In genomic region chr1:212254853-212255363, GRCh38 we compare ENCODE assay signal across 1 cellular context.
TF ChIP-seq lines count a peak whose summit lies in the region.

No MANE protein-coding gene starts in this region.

TF ChIP-seq in HepG2, 621 proteins besides CTCF, POLR2A, EP300 and RAD21 (continued from another document and continues in another):
- TF ChIP-seq PBX2 (CRISPR knock-in tag; IDR thresholded peaks at IDR 0.05) (0 out of 2 replicates have a peak, but pooled peaks have one; percentile 30), MYC (CRISPR knock-in tag; IDR thresholded peaks at IDR 0.05; ENCODE audit: borderline replicate concordance) (peak; percentile 35; the same call in 1 of the 2 replicates), ZFY (CRISPR knock-in tag; IDR thresholded peaks at IDR 0.05) (no peak), MXI1 (IDR thresholded peaks at IDR 0.05; ENCODE audit: borderline replicate concordance, low read depth, low read length) (peak; percentile 32; the same call in 1 of the 3 replicates), ZNF567 (CRISPR knock-in tag; IDR thresholded peaks at IDR 0.05; ENCODE audit: borderline replicate concordance) (no peak), KDM2A (CRISPR knock-in tag; IDR thresholded peaks at IDR 0.05; ENCODE audit: borderline replicate concordance, low read depth) (0 out of 2 replicates have a peak, but pooled peaks have one; percentile 47), TMF1 (CRISPR knock-in tag; IDR thresholded peaks at IDR 0.05; ENCODE audit: low read depth) (no peak), TFAP4 (IDR thresholded peaks at IDR 0.05; ENCODE audit: borderline replicate concordance, low read depth) (peak; percentile 73; the same call in 1 of the 2 replicates), ZSCAN9 (CRISPR knock-in tag; IDR thresholded peaks at IDR 0.05; ENCODE audit: borderline replicate concordance) (0 out of 2 replicates have a peak, but pooled peaks have one; percentile 34), HNF4G (IDR thresholded peaks at IDR 0.05; ENCODE audit: borderline replicate concordance, low read depth, low read length) (peak; percentile 90), HNF4G (CRISPR knock-in tag; IDR thresholded peaks at IDR 0.05; ENCODE audit: borderline replicate concordance, low read depth) (peak; percentile 92), MEIS2 (CRISPR knock-in tag; IDR thresholded peaks at IDR 0.05) (peak; percentile 76), ZNF556 (CRISPR knock-in tag; IDR thresholded peaks at IDR 0.05; ENCODE audit: borderline replicate concordance) (no peak), ZNF468 (CRISPR knock-in tag; IDR thresholded peaks at IDR 0.05) (no peak), SKIL (CRISPR knock-in tag; IDR thresholded peaks at IDR 0.05; ENCODE audit: borderline replicate concordance) (peak; percentile 68; the same call in 1 of the 2 replicates), ZNF503 (CRISPR knock-in tag; IDR thresholded peaks at IDR 0.05) (peak; percentile 33; the same call in 1 of the 2 replicates), ZNF781 (CRISPR knock-in tag; IDR thresholded peaks at IDR 0.05; ENCODE audit: borderline replicate concordance, not compliant biosample characterization) (peak; percentile 26), ZNF280D (CRISPR knock-in tag; IDR thresholded peaks at IDR 0.05) (0 out of 2 replicates have a peak, but pooled peaks have one; percentile 20), RFXANK (CRISPR knock-in tag; IDR thresholded peaks at IDR 0.05) (no peak), ZMAT5 (CRISPR knock-in tag; IDR thresholded peaks at IDR 0.05; ENCODE audit: borderline replicate concordance, low read depth) (no peak), SAP130 (CRISPR knock-in tag; IDR thresholded peaks at IDR 0.05; ENCODE audit: low read depth) (peak; percentile 62; the same call in 1 of the 2 replicates), KMT2A (CRISPR knock-in tag; IDR thresholded peaks at IDR 0.05) (no peak), XBP1 (CRISPR knock-in tag; IDR thresholded peaks at IDR 0.05) (no peak), ZNF496 (CRISPR knock-in tag; IDR thresholded peaks at IDR 0.05; ENCODE audit: insufficient replicate concordance) (no peak), ATF7 (IDR thresholded peaks at IDR 0.05) (peak; percentile 85), ATF7 (CRISPR knock-in tag; IDR thresholded peaks at IDR 0.05) (peak; percentile 82), ZMYM3 (CRISPR knock-in tag; IDR thresholded peaks at IDR 0.05) (peak; percentile 70), MAFF (IDR thresholded peaks at IDR 0.05; ENCODE audit: low read depth, low read length) (peak; percentile 39), JUN (CRISPR knock-in tag; IDR thresholded peaks at IDR 0.05) (peak; percentile 68; the same call in 1 of the 2 replicates), ZNF724P (CRISPR knock-in tag; IDR thresholded peaks at IDR 0.05; ENCODE audit: borderline replicate concordance) (no peak), PRDM10 (CRISPR knock-in tag; IDR thresholded peaks at IDR 0.05; ENCODE audit: low read depth) (peak; percentile 23; the same call in 1 of the 2 replicates), ZNF709 (CRISPR knock-in tag; IDR thresholded peaks at IDR 0.05) (no peak), MAF1 (CRISPR knock-in tag; IDR thresholded peaks at IDR 0.05; ENCODE audit: borderline replicate concordance) (no peak), ZNF263 (CRISPR knock-in tag; IDR thresholded peaks at IDR 0.05) (0 out of 2 replicates have a peak, but pooled peaks have one; percentile 28), DMAP1 (CRISPR knock-in tag; IDR thresholded peaks at IDR 0.05) (peak; percentile 49), NCOR1 (IDR thresholded peaks at IDR 0.05; ENCODE audit: borderline replicate concordance, low read length) (peak; percentile 83), CREM (IDR thresholded peaks at IDR 0.05) (peak; percentile 71), CREM (CRISPR knock-in tag; IDR thresholded peaks at IDR 0.05) (no peak), ZNF256 (CRISPR knock-in tag; conservative IDR thresholded peaks at IDR 0.05) (no peak), ZSCAN12 (CRISPR knock-in tag; IDR thresholded peaks at IDR 0.05) (no peak), PPARG (CRISPR knock-in tag; conservative IDR thresholded peaks at IDR 0.05) (0 out of 2 replicates have a peak, but pooled peaks have one; percentile 35), FOSL2 (CRISPR knock-in tag; IDR thresholded peaks at IDR 0.05) (peak; percentile 87), TFE3 (CRISPR knock-in tag; IDR thresholded peaks at IDR 0.05) (peak; percentile 67; the same call in 1 of the 2 replicates), ZHX1 (CRISPR knock-in tag; IDR thresholded peaks at IDR 0.05; ENCODE audit: low read depth) (0 out of 2 replicates have a peak, but pooled peaks have one; percentile 31), LCORL (IDR thresholded peaks at IDR 0.05) (peak; percentile 24; the same call in 1 of the 2 replicates), LCORL (CRISPR knock-in tag; IDR thresholded peaks at IDR 0.05) (peak; percentile 86; the same call in 1 of the 2 replicates), HDAC1 (CRISPR knock-in tag; IDR thresholded peaks at IDR 0.05) (0 out of 2 replicates have a peak, but pooled peaks have one; percentile 26), PHF8 (CRISPR knock-in tag; IDR thresholded peaks at IDR 0.05) (no peak), KLF13 (CRISPR knock-in tag; IDR thresholded peaks at IDR 0.05) (no peak)
